In genomic region chr2:55519908-55520885, GRCh38 we compare ENCODE assay signal across 8 cellular contexts. TPM values are rescaled to one million over a fixed set of nuclear protein-coding genes. Genes with fewer than 3 reads are reported as not detected.
DNase-seq lines count a peak whose midpoint lies in the region; ATAC-seq and TF ChIP-seq lines count a peak whose summit lies in the region.

No MANE protein-coding gene starts in this region.

- peaks cover 6% of the 10 kb centered on the region for H3K27me3 ChIP-seq in neutrophil

- peak; percentile 11 for ATAC-seq in HG02678 (IDR thresholded peaks at IDR 0.05; ENCODE audit: unreplicated experiment)

- H3K4me3 ChIP-seq in neutrophil (ENCODE audit: low read depth in 1 of 2, low read length in 1 of 2) (peak overlapping the region; percentile 82 to 91), urinary bladder (ENCODE audit: low read depth, low read length) (peak overlapping the region; percentile 67)

- H3K36me3 ChIP-seq in neutrophil, result no peaks in the 10 kb centered on the region
- H3K36me3 ChIP-seq in urinary bladder (ENCODE audit: insufficient read depth), result peaks cover 2% of the 10 kb centered on the region

- peaks cover 12 to 17% of the 10 kb centered on the region in 2 experiments for H3K4me1 ChIP-seq in neutrophil (ENCODE audit: control insufficient read depth in 1 of 2, insufficient read depth in 1 of 2, low read depth in 1 of 2, low read length in 1 of 2)
- no peaks in the 10 kb centered on the region for H3K4me1 ChIP-seq in urinary bladder (ENCODE audit: insufficient read depth)

- no peaks in the 10 kb centered on the region for H3K9me3 ChIP-seq in neutrophil

- H3K27ac ChIP-seq in neutrophil (peak overlapping the region; percentile 81), urinary bladder (ENCODE audit: low read depth) (peak overlapping the region; percentile 73)

- no peak for TF ChIP-seq CTCF in neutrophil (IDR thresholded peaks at IDR 0.05)

- DNase-seq in activated CD8-positive, alpha-beta memory T cell treated with anti-CD3 and anti-CD28 coated beads for 4 hours (ENCODE audit: low read depth in 2 of 2), result peak; percentile 11 to 12
- DNase-seq in activated CD8-positive, alpha-beta memory T cell treated with anti-CD3 and anti-CD28 coated beads for 24 hours, result no peak
- DNase-seq in NCI-H526 (lab: John Stamatoyannopoulos, UW), result peak; percentile 41 to 71
- DNase-seq in activated naive CD4-positive, alpha-beta T cell treated with Interleukin-2 at 50 U/mL for 16 hours, result peak; percentile 59
- DNase-seq in globus pallidus (ENCODE audit: low spot score), result peak; percentile 41

- 3% methylated on average over 37 of the region's 37 CpGs for WGBS in urinary bladder

RNA-seq across cellular contexts. Expression of gene CFAP36, which starts 0.7 kb away (rescaled TPM):
- total RNA-seq in urinary bladder, result 31.0 TPM
- 48.9 TPM for polyA plus RNA-seq in urinary bladder
